Comparison of ENCODE assay signal across 2 cellular contexts in the genomic region with DNA sequence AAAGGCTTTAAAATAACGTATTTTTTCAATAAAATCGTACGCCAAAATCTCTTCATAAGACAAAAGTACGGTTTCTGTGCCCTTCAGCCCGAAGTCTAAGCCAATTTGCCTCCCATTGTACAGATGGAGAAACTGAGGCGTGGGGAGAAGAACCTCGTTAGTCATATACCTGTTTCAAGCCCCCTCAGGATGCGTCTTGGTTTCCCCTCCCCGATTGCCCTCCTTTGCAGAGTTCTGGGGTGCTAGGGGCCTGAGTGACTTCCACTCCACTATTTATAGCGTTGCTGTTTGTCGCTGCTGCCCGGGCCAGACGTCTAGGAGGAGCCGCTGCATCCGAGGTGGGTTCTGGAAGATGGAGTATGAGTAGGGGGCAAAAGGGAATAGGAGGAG.
A peak's percentile ranks its signal among the peaks of the same experiment; 100 is the strongest.
TF ChIP-seq lines count a peak whose summit lies in the region.

No MANE protein-coding gene starts in this region.

TF ChIP-seq in A549, 52 proteins besides CTCF, POLR2A, EP300 and RAD21 (continued from another document):
- no peak for TF ChIP-seq KDM5A (IDR thresholded peaks at IDR 0.05)
- TF ChIP-seq KDM1A (IDR thresholded peaks at IDR 0.05; ENCODE audit: low read depth): 0 out of 2 replicates have a peak, but pooled peaks have one; percentile 76
- TF ChIP-seq RCOR1 (IDR thresholded peaks at IDR 0.05; ENCODE audit: low read depth, low read length): peak; percentile 87
- no peak for TF ChIP-seq CEBPB (IDR thresholded peaks at IDR 0.05)
- 0 out of 2 replicates have a peak, but pooled peaks have one; percentile 2 for TF ChIP-seq BHLHE40 (IDR thresholded peaks at IDR 0.05; ENCODE audit: low read depth, low read length)
TF ChIP-seq in A549: peak in this region for 5.

TF ChIP-seq in WTC11, 78 proteins besides CTCF, POLR2A, EP300 and RAD21 (continued from another document):
- TF ChIP-seq, protein P1, sequence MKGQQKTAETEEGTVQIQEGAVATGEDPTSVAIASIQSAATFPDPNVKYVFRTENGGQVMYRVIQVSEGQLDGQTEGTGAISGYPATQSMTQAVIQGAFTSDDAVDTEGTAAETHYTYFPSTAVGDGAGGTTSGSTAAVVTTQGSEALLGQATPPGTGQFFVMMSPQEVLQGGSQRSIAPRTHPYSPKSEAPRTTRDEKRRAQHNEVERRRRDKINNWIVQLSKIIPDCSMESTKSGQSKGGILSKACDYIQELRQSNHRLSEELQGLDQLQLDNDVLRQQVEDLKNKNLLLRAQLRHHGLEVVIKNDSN (CRISPR knock-in tag; IDR thresholded peaks at IDR 0.05): no peak
